Comparison of ENCODE assay signal across 1 cellular context in the genomic region with DNA sequence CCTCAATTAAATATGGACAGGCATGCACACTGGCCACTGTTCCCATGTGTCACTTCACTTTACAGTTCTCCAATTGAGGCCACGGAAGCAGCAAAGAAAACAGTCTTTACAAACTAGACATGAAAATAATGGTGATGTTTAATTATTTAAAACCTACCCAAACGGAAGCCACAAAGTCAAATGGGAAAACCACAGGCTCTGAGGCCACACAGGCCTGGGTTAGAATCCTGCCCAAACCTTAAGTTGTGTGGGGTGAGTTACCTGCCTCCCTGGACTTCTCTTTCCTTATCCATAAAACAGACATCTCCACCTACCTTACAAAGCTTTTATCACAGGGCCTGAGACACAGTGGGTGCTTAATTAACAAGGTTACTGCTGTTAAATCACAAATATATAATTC.
TF ChIP-seq lines count a peak whose summit lies in the region.

No MANE protein-coding gene starts in this region.

TF ChIP-seq in endothelial cell of umbilical vein, 7 proteins besides CTCF, POLR2A, EP300 and RAD21 (continued from another document):
- no peak for TF ChIP-seq JUN (IDR thresholded peaks at IDR 0.05; ENCODE audit: borderline replicate concordance, insufficient read depth, insufficient read length, low read depth)
